25 cellular contexts compared by ENCODE assay signal in the genomic region with DNA sequence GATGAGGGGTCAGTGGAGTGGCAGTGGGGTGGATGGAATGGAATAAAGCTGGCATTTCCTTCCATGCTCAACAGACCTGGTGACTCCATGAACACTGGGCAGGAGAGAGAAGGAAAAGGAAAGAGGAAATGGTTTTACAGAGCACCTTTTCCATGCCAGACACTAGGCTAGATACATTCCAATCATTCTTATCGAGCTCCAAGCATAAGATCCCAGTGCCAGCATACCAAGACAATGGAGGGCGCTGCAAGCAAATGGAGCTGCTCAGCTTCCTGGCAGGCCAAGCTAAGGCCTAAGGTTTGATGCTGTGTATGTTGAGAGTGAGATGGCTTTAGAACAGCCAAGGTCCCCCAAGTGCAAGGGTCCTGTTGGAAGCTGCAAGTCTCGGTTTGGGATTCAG.
DNase-seq lines count a peak whose midpoint lies in the region; ATAC-seq and TF ChIP-seq lines count a peak whose summit lies in the region.
"Had no signal": no experiment of that assay in that cellular context is flagged by ENCODE, and none has a peak within 500 bp of the region (broad histone marks: within the 10 kb centered on the region; RNA-seq: fewer than 3 reads in every experiment).

No MANE protein-coding gene starts in this region.

- H3K27ac ChIP-seq in foreskin keratinocyte, result no peak overlapping the region
- H3K27ac ChIP-seq: esophagus muscularis mucosa, PC-9, SJSA1 had no signal

- DNase-seq in HT-29 (ENCODE audit: low spot score), result peak; percentile 61
- DNase-seq in SW 1271 (lab: John Stamatoyannopoulos, UW), result peak; percentile 6 to 24
- DNase-seq in foreskin keratinocyte, result peak in 1 of 2 donors; percentile 56
- DNase-seq in pulmonary artery endothelial cell (ENCODE audit: low read depth, low spot score), result peak; percentile 19
- no peak for DNase-seq in epidermal melanocyte (ENCODE audit: insufficient read length, low spot score)
- no peak for DNase-seq in NK-92 (lab: John Stamatoyannopoulos, UW; ENCODE audit: unreplicated experiment)
- DNase-seq in inferior parietal cortex (ENCODE audit: extremely low spot score), result no peak
- DNase-seq in UCSD-AML1 (lab: John Stamatoyannopoulos, UW; ENCODE audit: unreplicated experiment), result no peak
- DNase-seq: activated CD4-positive, alpha-beta memory T cell treated with anti-CD3 and anti-CD28 coated beads, Interleukin-2, amount 10 ng/mL, durations not matched to agents 7 days and 5 days; activated CD4-positive, CD25-positive, alpha-beta regulatory T cell; activated naive CD4-positive, alpha-beta T cell treated with Interleukin-2 at 50 U/mL for 16 hours; activated T-cell treated with anti-CD3 and anti-CD28 coated beads, Interleukin-2, amount 50 U/mL, for 24 hours; AML-193; amniotic stem cell; central memory CD4-positive, alpha-beta T cell; DMS79 treated with DMSO at 0.1 percent for 48 hours; naive B cell; NCI-H146; NCI-H82; right cardiac atrium; stimulated activated CD8-positive, alpha-beta memory T cell treated with anti-CD3 and anti-CD28 coated beads, Interleukin-4, amount 100 ng/mL, for 48 hours had no signal

- TF ChIP-seq CTCF in foreskin keratinocyte (conservative IDR thresholded peaks at IDR 0.05), result peak; percentile 36

- peaks cover 27% of the 10 kb centered on the region for H3K4me1 ChIP-seq in foreskin keratinocyte

- no peak for ATAC-seq in foreskin keratinocyte
- ATAC-seq: HCT116, right cardiac atrium had no signal

- no peaks in the 10 kb centered on the region for H3K27me3 ChIP-seq in foreskin keratinocyte
- H3K27me3 ChIP-seq: esophagus muscularis mucosa, SJSA1 had no signal

Comparison
In these comparisons a context has a peak if more than half of its experiments do, and no peak if none do; other contexts are left out.
1. DNase-seq: peak in HT-29 (single experiment), SW 1271 (2 of 2) and pulmonary artery endothelial cell (single experiment); none in epidermal melanocyte (single experiment), NK-92 (single experiment), inferior parietal cortex (single experiment) and UCSD-AML1 (single experiment).